Comparison of ENCODE assay signal across 21 cellular contexts in the genomic region with DNA sequence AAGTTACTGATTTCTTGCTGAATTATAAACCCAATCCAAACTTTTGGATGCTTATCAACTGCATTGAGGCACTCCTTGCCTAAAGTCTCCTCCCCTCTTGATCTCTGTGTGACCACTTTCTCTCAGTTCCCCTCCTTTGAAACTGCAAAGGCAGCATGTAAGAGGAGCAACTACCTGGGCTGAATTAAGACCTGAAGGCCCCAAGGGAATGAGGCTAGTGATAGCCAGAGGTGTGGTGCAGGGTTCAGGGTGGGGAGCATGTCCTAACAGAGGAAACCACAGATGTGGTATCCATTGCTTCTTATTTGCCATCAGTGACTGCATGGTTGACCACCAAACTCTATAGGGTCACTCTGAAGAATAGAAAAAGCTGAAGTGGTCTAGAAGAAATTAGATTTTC.
A peak's percentile ranks its signal among the peaks of the same experiment; 100 is the strongest.
DNase-seq lines count a peak whose midpoint lies in the region; ATAC-seq, FAIRE-seq and TF ChIP-seq lines count a peak whose summit lies in the region.
"Had no signal": no experiment of that assay in that cellular context is flagged by ENCODE, and none has a peak within 500 bp of the region (broad histone marks: within the 10 kb centered on the region; RNA-seq: fewer than 3 reads in every experiment).

No MANE protein-coding gene starts in this region.

- H2AFZ ChIP-seq in GM12878 (ENCODE audit: control insufficient read depth, low read depth, low read length): no peak overlapping the region

- DNase-seq in GM12878 (ENCODE audit: low read depth, low spot score) (peak; percentile 31), MV-4-11 (lab: John Stamatoyannopoulos, UW) (no peak), pons (ENCODE audit: low spot score) (no peak)
- no peak for DNase-seq in activated naive CD4-positive, alpha-beta T cell (lab: John Stamatoyannopoulos, UW)
- DNase-seq: activated CD4-positive, alpha-beta T cell treated with anti-CD3 and anti-CD28 coated beads, Interleukin-2, amount 50 U/mL, for 4 hours; CD4-positive, CD25-positive, alpha-beta regulatory T cell; DMS79; hypothalamus; naive thymus-derived CD4-positive, alpha-beta T cell; NCI-H1436 treated with DMSO at 0.1 percent for 48 hours; NCI-H774; SHP77 treated with DMSO at 0.1 percent for 48 hours; T-helper 2 cell; WERI-Rb-1 had no signal

- no TSS peak for BruUV-seq in GM12878 (replicated peaks; lab: Mats Ljungman, UMichigan)

- no peaks in the 10 kb centered on the region for H3K36me3 ChIP-seq in GM12878 (ENCODE audit: control insufficient read depth in 2 of 2, insufficient read depth in 2 of 2, low read length in 1 of 2)
- H3K36me3 ChIP-seq: WERI-Rb-1 had no signal

- H3K4me2 ChIP-seq in GM12878 (ENCODE audit: control insufficient read depth, insufficient read depth): no peak overlapping the region

- H3K4me3 ChIP-seq in GM12878: no peak overlapping the region

- H3K9me3 ChIP-seq in GM12878 (replicated peaks; ENCODE audit: control insufficient read depth, insufficient read depth, low read length): no peaks in the 10 kb centered on the region; the same call in 2 of the 3 replicates

- ATAC-seq in GM18868 (IDR thresholded peaks at IDR 0.05; ENCODE audit: unreplicated experiment) (peak; percentile 58), GM21423 (IDR thresholded peaks at IDR 0.05; ENCODE audit: unreplicated experiment) (peak; percentile 57), HG03066 (IDR thresholded peaks at IDR 0.05; ENCODE audit: low read depth, unreplicated experiment) (peak; percentile 66), GM12878 (peak; percentile 83), HG02759 (IDR thresholded peaks at IDR 0.05; ENCODE audit: unreplicated experiment) (no peak)
- ATAC-seq: activated naive CD4-positive, alpha-beta T cell treated with anti-CD3 and anti-CD28 coated beads, Interleukin-2, amount 50 U/mL, for 72 hours; naive thymus-derived CD4-positive, alpha-beta T cell had no signal

- POLR2A ChIA-PET in GM12878 (lab: Charles Lee): no interaction called here

- no peak for TF ChIP-seq EP300 in GM12878 (IDR thresholded peaks at IDR 0.05; ENCODE audit: borderline replicate concordance in 1 of 2, control insufficient read depth in 1 of 2, low read depth in 2 of 2, low read length in 2 of 2)

- no peaks in the 10 kb centered on the region for H4K20me1 ChIP-seq in GM12878 (ENCODE audit: control insufficient read depth, insufficient read depth)

- H3K9ac ChIP-seq in GM12878 (ENCODE audit: control insufficient read depth, insufficient read depth, low read length): no peak overlapping the region

- peaks cover 8% of the 10 kb centered on the region for H3K4me1 ChIP-seq in GM12878 (ENCODE audit: control insufficient read depth, insufficient read depth, low read length)

- in situ Hi-C loops in GM12878 (cut with MboI): no loop called here

- no peak overlapping the region for H3K27ac ChIP-seq in GM12878 (ENCODE audit: control insufficient read depth, insufficient read depth)
- H3K27ac ChIP-seq: WERI-Rb-1 had no signal

- RAD21 ChIA-PET in GM12878 (lab: Charles Lee; ENCODE audit: unreplicated experiment): no interaction called here

- H3K27me3 ChIP-seq in GM12878 (replicated peaks in 1 of 2; ENCODE audit: control insufficient read depth in 2 of 2, insufficient read depth in 2 of 2, low read length in 1 of 2): no peaks in the 10 kb centered on the region

- no peaks in the 10 kb centered on the region for H3K79me2 ChIP-seq in GM12878 (ENCODE audit: control insufficient read depth, insufficient read depth, low read length)

- no peak for TF ChIP-seq RAD21 in GM12878 (IDR thresholded peaks at IDR 0.05; ENCODE audit: insufficient read depth, low read depth, low read length)

- SMC1A ChIA-PET in GM12878 (lab: Charles Lee; ENCODE audit: uncharacterized antibody, unreplicated experiment): interaction anchor here (1.0 kb wide), 1 partner anchor 14 kb away, joined by 3 read pairs; no protein-coding TSS in a partner anchor

- CTCF ChIA-PET in GM12878 (lab: Yijun Ruan, JAX): no interaction called here

- intact Hi-C loops in GM12878 (cut with micrococcal nuclease; ENCODE audit: unreplicated experiment): loop anchor here (2.0 to 10.0 kb wide), 2 partner anchors 222 to 360 kb away; no protein-coding TSS in a partner anchor

- TF ChIP-seq CTCF in GM12878 (IDR thresholded peaks at IDR 0.05 in 2 of 3, conservative IDR thresholded peaks at IDR 0.05 in 1 of 3; ENCODE audit: control insufficient read depth in 2 of 3, extremely low read depth in 1 of 3, insufficient read depth in 1 of 3, low read depth in 3 of 3, low read length in 3 of 3): no peak

- no peak for TF ChIP-seq POLR2A in GM12878 (IDR thresholded peaks at IDR 0.05; ENCODE audit: low read depth, low read length)

- peak; percentile 70 for FAIRE-seq in GM12878 (lab: Jason Lieb, UNC)
- FAIRE-seq: colon, urothelium cell line had no signal

TF ChIP-seq in GM12878, 131 proteins besides CTCF, POLR2A, EP300 and RAD21:
- TF ChIP-seq BCL11A (IDR thresholded peaks at IDR 0.05; ENCODE audit: low read depth, low read length): 0 out of 2 replicates have a peak, but pooled peaks have one; percentile 25
- peak; percentile 43; the same call in 1 of the 2 replicates for TF ChIP-seq NFIC (IDR thresholded peaks at IDR 0.05; ENCODE audit: low read depth, low read length)
- TF ChIP-seq SPI1 (IDR thresholded peaks at IDR 0.05; ENCODE audit: borderline replicate concordance, insufficient read depth, low read depth, low read length): peak; percentile 82
- no peak for TF ChIP-seq SIX5 (IDR thresholded peaks at IDR 0.05; ENCODE audit: low read depth, low read length, severe bottlenecking)
- TF ChIP-seq EED (IDR thresholded peaks at IDR 0.05; ENCODE audit: low read depth): peak; percentile 51
- TF ChIP-seq FOXM1 (IDR thresholded peaks at IDR 0.05; ENCODE audit: low read depth, low read length): 0 out of 2 replicates have a peak, but pooled peaks have one; percentile 16
- TF ChIP-seq RUNX3 (IDR thresholded peaks at IDR 0.05; ENCODE audit: low read length): peak; percentile 87
- TF ChIP-seq ZBTB33 (IDR thresholded peaks at IDR 0.05): no peak
